2 cellular contexts compared by ENCODE assay signal in the genomic region with DNA sequence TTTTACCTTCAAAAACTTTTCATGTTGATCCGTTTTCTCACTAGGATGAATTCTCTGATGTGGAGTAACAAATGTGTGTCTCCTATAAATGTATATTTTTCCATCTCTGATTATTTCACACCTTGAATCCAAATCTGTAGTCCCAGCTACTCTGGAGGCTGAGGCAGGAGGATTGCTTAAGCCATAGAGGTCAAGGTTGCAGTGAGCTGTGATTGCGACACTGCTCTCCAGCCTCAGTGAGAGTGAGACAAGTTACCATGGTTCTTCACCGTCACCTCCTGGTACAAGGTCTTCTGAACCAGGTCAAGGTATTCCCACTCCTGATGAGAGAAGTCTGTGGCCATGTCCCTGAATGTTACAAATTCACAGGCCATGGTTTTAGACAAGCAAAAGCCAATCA.
A peak's percentile ranks its signal among the peaks of the same experiment; 100 is the strongest.
TF ChIP-seq lines count a peak whose summit lies in the region.

No MANE protein-coding gene starts in this region.

TF ChIP-seq in IMR-90, 13 proteins besides CTCF, POLR2A, EP300 and RAD21:
- TF ChIP-seq CEBPB (IDR thresholded peaks at IDR 0.05; ENCODE audit: low read depth, low read length) (peak; percentile 83), FOS (IDR thresholded peaks at IDR 0.05; ENCODE audit: low read depth, low read length) (no peak), RFX5 (IDR thresholded peaks at IDR 0.05; ENCODE audit: low read depth, low read length) (no peak), SMC3 (IDR thresholded peaks at IDR 0.05; ENCODE audit: low read depth, low read length) (no peak)

TF ChIP-seq in H1, 55 proteins besides CTCF, POLR2A, EP300 and RAD21:
- no peak for TF ChIP-seq JUND (IDR thresholded peaks at IDR 0.05; ENCODE audit: low read length)
- TF ChIP-seq, protein P1, sequence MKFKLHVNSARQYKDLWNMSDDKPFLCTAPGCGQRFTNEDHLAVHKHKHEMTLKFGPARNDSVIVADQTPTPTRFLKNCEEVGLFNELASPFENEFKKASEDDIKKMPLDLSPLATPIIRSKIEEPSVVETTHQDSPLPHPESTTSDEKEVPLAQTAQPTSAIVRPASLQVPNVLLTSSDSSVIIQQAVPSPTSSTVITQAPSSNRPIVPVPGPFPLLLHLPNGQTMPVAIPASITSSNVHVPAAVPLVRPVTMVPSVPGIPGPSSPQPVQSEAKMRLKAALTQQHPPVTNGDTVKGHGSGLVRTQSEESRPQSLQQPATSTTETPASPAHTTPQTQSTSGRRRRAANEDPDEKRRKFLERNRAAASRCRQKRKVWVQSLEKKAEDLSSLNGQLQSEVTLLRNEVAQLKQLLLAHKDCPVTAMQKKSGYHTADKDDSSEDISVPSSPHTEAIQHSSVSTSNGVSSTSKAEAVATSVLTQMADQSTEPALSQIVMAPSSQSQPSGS (IDR thresholded peaks at IDR 0.05; ENCODE audit: low read length): no peak
- no peak for TF ChIP-seq RNF2 (IDR thresholded peaks at IDR 0.05; ENCODE audit: borderline replicate concordance, low read depth, low read length, missing control alignments, poor library complexity, severe bottlenecking)
- no peak for TF ChIP-seq ASH2L (IDR thresholded peaks at IDR 0.05; ENCODE audit: low read length)
- peak; percentile 25; the same call in 1 of the 2 replicates for TF ChIP-seq CEBPB (IDR thresholded peaks at IDR 0.05; ENCODE audit: low read depth, low read length)
TF ChIP-seq in H1: peak in this region for 1.
